ENCODE assay signal across 23 cellular contexts in the genomic region with DNA sequence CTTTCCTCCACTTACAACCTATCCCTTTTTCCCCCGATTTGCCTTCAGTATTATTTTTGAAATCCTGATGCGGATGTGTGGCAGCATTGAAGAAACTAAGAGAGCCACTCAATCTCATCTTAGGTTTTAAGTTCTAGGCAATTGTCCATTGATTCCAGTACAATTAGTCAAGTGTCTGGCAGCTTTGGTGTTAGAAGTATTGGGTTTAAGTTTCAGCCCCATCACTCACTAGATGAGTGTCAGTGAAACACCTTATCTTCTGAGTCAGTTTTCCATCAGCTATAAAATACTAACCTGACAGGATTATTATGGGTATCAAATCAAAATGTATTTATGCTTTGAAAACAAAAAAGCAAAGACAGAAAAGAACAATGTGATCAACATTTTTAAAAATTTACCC. TPM values are rescaled to one million over a fixed set of nuclear protein-coding genes. Genes with fewer than 3 reads are reported as not detected.
DNase-seq lines count a peak whose midpoint lies in the region; ATAC-seq and TF ChIP-seq lines count a peak whose summit lies in the region.
"Had no signal": no experiment of that assay in that cellular context is flagged by ENCODE, and none has a peak within 500 bp of the region (broad histone marks: within the 10 kb centered on the region; RNA-seq: fewer than 3 reads in every experiment).

No MANE protein-coding gene starts in this region.

- ATAC-seq in natural killer cell (no peak), GM19463 (IDR thresholded peaks at IDR 0.05; ENCODE audit: unreplicated experiment) (no peak)
- ATAC-seq in natural killer cell treated with Interleukin-12 subunit alpha and Interleukin-12 subunit beta and Interleukin-15 and Interleukin-18, amount 100 ng/mL, for 72 hours: no peak
- peak; percentile 76 for ATAC-seq in activated naive CD8-positive, alpha-beta T cell treated with anti-CD3 and anti-CD28 coated beads, Interleukin-2, amount 50 U/mL, for 24 hours
- peak; percentile 96 for ATAC-seq in stimulated activated naive CD8-positive, alpha-beta T cell treated with anti-CD3 and anti-CD28 coated beads, Interleukin-15, amount 100 ng/mL, for 72 hours
- ATAC-seq: A549; CD8-positive, alpha-beta T cell; GM12878; Panc1 had no signal

- TF ChIP-seq CTCF in natural killer cell (IDR thresholded peaks at IDR 0.05): no peak

- peak overlapping the region; percentile 76 for H3K27ac Mint-ChIP-seq in activated T-cell treated with anti-CD3 and anti-CD28 coated beads, Interleukin-2, amount 50 U/mL, for 24 hours
- H3K27ac Mint-ChIP-seq in natural killer cell: no peak overlapping the region
- H3K27ac Mint-ChIP-seq in natural killer cell treated with Interleukin-12 subunit alpha and Interleukin-12 subunit beta and Interleukin-15 and Interleukin-18, amount 100 ng/mL, for 72 hours: peak overlapping the region in 1 of 2 donors; percentile 90
- H3K27ac Mint-ChIP-seq in activated naive CD8-positive, alpha-beta T cell treated with anti-CD3 and anti-CD28 coated beads, Interleukin-2, amount 50 U/mL, for 24 hours: peak overlapping the region; percentile 37
- no peak overlapping the region for H3K27ac Mint-ChIP-seq in stimulated activated naive CD8-positive, alpha-beta T cell treated with anti-CD3 and anti-CD28 coated beads, Interleukin-15, amount 100 ng/mL, for 72 hours
- H3K27ac Mint-ChIP-seq: CD8-positive, alpha-beta T cell; HFFc6 had no signal

- peaks cover 24% of the 10 kb centered on the region for H3K4me1 Mint-ChIP-seq in activated T-cell treated with anti-CD3 and anti-CD28 coated beads, Interleukin-2, amount 50 U/mL, for 24 hours (ENCODE audit: low read depth)
- H3K4me1 Mint-ChIP-seq in natural killer cell: peaks cover 11% of the 10 kb centered on the region in 2 donors
- H3K4me1 Mint-ChIP-seq in natural killer cell treated with Interleukin-12 subunit alpha and Interleukin-12 subunit beta and Interleukin-15 and Interleukin-18, amount 100 ng/mL, for 72 hours (ENCODE audit: low read depth in 2 of 2): peaks cover 10% of the 10 kb centered on the region in 2 donors
- peaks cover 17% of the 10 kb centered on the region for H3K4me1 Mint-ChIP-seq in activated naive CD8-positive, alpha-beta T cell treated with anti-CD3 and anti-CD28 coated beads, Interleukin-2, amount 50 U/mL, for 24 hours
- peaks cover 18% of the 10 kb centered on the region for H3K4me1 Mint-ChIP-seq in stimulated activated naive CD8-positive, alpha-beta T cell treated with anti-CD3 and anti-CD28 coated beads, Interleukin-15, amount 100 ng/mL, for 72 hours

- H3K36me3 Mint-ChIP-seq in activated T-cell treated with anti-CD3 and anti-CD28 coated beads, Interleukin-2, amount 50 U/mL, for 24 hours (ENCODE audit: low read depth): no peaks in the 10 kb centered on the region
- H3K36me3 Mint-ChIP-seq in natural killer cell: no peaks in the 10 kb centered on the region
- H3K36me3 Mint-ChIP-seq in natural killer cell treated with Interleukin-12 subunit alpha and Interleukin-12 subunit beta and Interleukin-15 and Interleukin-18, amount 100 ng/mL, for 72 hours: no peaks in the 10 kb centered on the region
- H3K36me3 Mint-ChIP-seq in activated naive CD8-positive, alpha-beta T cell treated with anti-CD3 and anti-CD28 coated beads, Interleukin-2, amount 50 U/mL, for 24 hours (ENCODE audit: low read depth): peaks cover 2% of the 10 kb centered on the region
- H3K36me3 Mint-ChIP-seq: CD8-positive, alpha-beta T cell had no signal

- no peaks in the 10 kb centered on the region for H3K9me3 Mint-ChIP-seq in activated T-cell treated with anti-CD3 and anti-CD28 coated beads, Interleukin-2, amount 50 U/mL, for 24 hours
- H3K9me3 Mint-ChIP-seq in natural killer cell: no peaks in the 10 kb centered on the region
- H3K9me3 Mint-ChIP-seq in natural killer cell treated with Interleukin-12 subunit alpha and Interleukin-12 subunit beta and Interleukin-15 and Interleukin-18, amount 100 ng/mL, for 72 hours: no peaks in the 10 kb centered on the region
- H3K9me3 Mint-ChIP-seq in activated naive CD8-positive, alpha-beta T cell treated with anti-CD3 and anti-CD28 coated beads, Interleukin-2, amount 50 U/mL, for 24 hours: no peaks in the 10 kb centered on the region
- H3K9me3 Mint-ChIP-seq in stimulated activated naive CD8-positive, alpha-beta T cell treated with anti-CD3 and anti-CD28 coated beads, Interleukin-15, amount 100 ng/mL, for 72 hours: no peaks in the 10 kb centered on the region
- H3K9me3 Mint-ChIP-seq: CD8-positive, alpha-beta T cell; HFFc6 had no signal

- H3K4me3 Mint-ChIP-seq in activated T-cell treated with anti-CD3 and anti-CD28 coated beads, Interleukin-2, amount 50 U/mL, for 24 hours: peak overlapping the region; percentile 72
- H3K4me3 Mint-ChIP-seq in natural killer cell: peak overlapping the region; percentile 91
- no peak overlapping the region for H3K4me3 Mint-ChIP-seq in natural killer cell treated with Interleukin-12 subunit alpha and Interleukin-12 subunit beta and Interleukin-15 and Interleukin-18, amount 100 ng/mL, for 72 hours
- no peak overlapping the region for H3K4me3 Mint-ChIP-seq in activated naive CD8-positive, alpha-beta T cell treated with anti-CD3 and anti-CD28 coated beads, Interleukin-2, amount 50 U/mL, for 24 hours
- peak overlapping the region in 1 of 2 donors; percentile 78 for H3K4me3 Mint-ChIP-seq in stimulated activated naive CD8-positive, alpha-beta T cell treated with anti-CD3 and anti-CD28 coated beads, Interleukin-15, amount 100 ng/mL, for 72 hours
- H3K4me3 Mint-ChIP-seq: HFFc6 had no signal

- no peak for DNase-seq in activated T-cell treated with anti-CD3 and anti-CD28 coated beads, Interleukin-2, amount 50 U/mL, for 24 hours
- DNase-seq in activated T-cell treated with anti-CD3 and anti-CD28 coated beads, Interleukin-2, amount 50 U/mL, for 1 hour: no peak
- DNase-seq in natural killer cell: no peak
- DNase-seq in natural killer cell treated with Interleukin-12 subunit alpha and Interleukin-12 subunit beta and Interleukin-15 and Interleukin-18, amount 100 ng/mL, for 72 hours (ENCODE audit: low spot score): no peak
- DNase-seq in activated naive CD8-positive, alpha-beta T cell treated with anti-CD3 and anti-CD28 coated beads, Interleukin-2, amount 50 U/mL, for 24 hours: no peak
- DNase-seq in stimulated activated naive CD8-positive, alpha-beta T cell treated with anti-CD3 and anti-CD28 coated beads, Interleukin-15, amount 100 ng/mL, for 72 hours: no peak
- DNase-seq in hepatic stellate cell (ENCODE audit: low spot score): no peak
- DNase-seq: CD8-positive, alpha-beta T cell; DMS 273 treated with DMSO at 0.1 percent for 48 hours; DMS79; EL; GOT3; HFFc6; KBM-7; MM.1S; NCI-H2029; NCI-H2227 treated with DMSO at 0.1 percent for 48 hours; NCI-H69; SHP77 treated with DMSO at 0.1 percent for 48 hours had no signal

- intact Hi-C loops in natural killer cell (cut with micrococcal nuclease): no loop called here

- peaks cover 13% of the 10 kb centered on the region for H3K27me3 Mint-ChIP-seq in activated T-cell treated with anti-CD3 and anti-CD28 coated beads, Interleukin-2, amount 50 U/mL, for 24 hours
- peaks cover 2 to 7% of the 10 kb centered on the region in 2 donors for H3K27me3 Mint-ChIP-seq in natural killer cell (ENCODE audit: low read depth in 2 of 2)
- H3K27me3 Mint-ChIP-seq in natural killer cell treated with Interleukin-12 subunit alpha and Interleukin-12 subunit beta and Interleukin-15 and Interleukin-18, amount 100 ng/mL, for 72 hours: peaks cover 3 to 7% of the 10 kb centered on the region in 2 donors
- peaks cover 3% of the 10 kb centered on the region for H3K27me3 Mint-ChIP-seq in activated naive CD8-positive, alpha-beta T cell treated with anti-CD3 and anti-CD28 coated beads, Interleukin-2, amount 50 U/mL, for 24 hours
- H3K27me3 Mint-ChIP-seq in stimulated activated naive CD8-positive, alpha-beta T cell treated with anti-CD3 and anti-CD28 coated beads, Interleukin-15, amount 100 ng/mL, for 72 hours: no peaks in the 10 kb centered on the region

RNA-seq across cellular contexts. Expression of a gene that starts 16.8 kb away (rescaled TPM):
- total RNA-seq in natural killer cell: 100 to 1,000 TPM; 102 to 125 (median 115) TPM
- total RNA-seq in natural killer cell treated with Interleukin-12 subunit alpha and Interleukin-12 subunit beta and Interleukin-15 and Interleukin-18, amount 100 ng/mL, for 72 hours: 100 to 1,000 TPM in 1 of 2 donors, 10 to 100 TPM in 1; 86.4 to 103 TPM

Comparison
In these comparisons a context has a peak if more than half of its experiments do, and no peak if none do; other contexts are left out.
1. H3K4me3 Mint-ChIP-seq: peak in activated T-cell treated with anti-CD3 and anti-CD28 coated beads, Interleukin-2, amount 50 U/mL, for 24 hours (single experiment) and natural killer cell (single experiment); none in natural killer cell treated with Interleukin-12 subunit alpha and Interleukin-12 subunit beta and Interleukin-15 and Interleukin-18, amount 100 ng/mL, for 72 hours (single experiment) and activated naive CD8-positive, alpha-beta T cell treated with anti-CD3 and anti-CD28 coated beads, Interleukin-2, amount 50 U/mL, for 24 hours (single experiment).
2. H3K27ac Mint-ChIP-seq: peak in activated T-cell treated with anti-CD3 and anti-CD28 coated beads, Interleukin-2, amount 50 U/mL, for 24 hours (single experiment) and activated naive CD8-positive, alpha-beta T cell treated with anti-CD3 and anti-CD28 coated beads, Interleukin-2, amount 50 U/mL, for 24 hours (single experiment); none in natural killer cell (0 of 2) and stimulated activated naive CD8-positive, alpha-beta T cell treated with anti-CD3 and anti-CD28 coated beads, Interleukin-15, amount 100 ng/mL, for 72 hours (0 of 2).
3. ATAC-seq: peak in activated naive CD8-positive, alpha-beta T cell treated with anti-CD3 and anti-CD28 coated beads, Interleukin-2, amount 50 U/mL, for 24 hours (single experiment) and stimulated activated naive CD8-positive, alpha-beta T cell treated with anti-CD3 and anti-CD28 coated beads, Interleukin-15, amount 100 ng/mL, for 72 hours (single experiment); none in natural killer cell (0 of 3), natural killer cell treated with Interleukin-12 subunit alpha and Interleukin-12 subunit beta and Interleukin-15 and Interleukin-18, amount 100 ng/mL, for 72 hours (0 of 2) and GM19463 (single experiment).